21 cellular contexts compared by ENCODE assay signal in genomic region chr10:51926336-51926735, GRCh38.
A peak's percentile ranks its signal among the peaks of the same experiment; 100 is the strongest.
DNase-seq lines count a peak whose midpoint lies in the region; ATAC-seq lines count a peak whose summit lies in the region.
"Had no signal": no experiment of that assay in that cellular context is flagged by ENCODE, and none has a peak within 500 bp of the region (broad histone marks: within the 10 kb centered on the region; RNA-seq: fewer than 3 reads in every experiment).

No MANE protein-coding gene starts in this region.

- H3K27ac ChIP-seq in cingulate gyrus (ENCODE audit: low read depth, low read length) (peak overlapping the region; percentile 47), trophoblast cell (ENCODE audit: low read depth, low read length) (no peak overlapping the region)
- H3K27ac ChIP-seq: KMS-11 had no signal

- no peaks in the 10 kb centered on the region for H3K4me1 ChIP-seq in trophoblast cell (ENCODE audit: control insufficient read depth in 1 of 2, insufficient read depth in 2 of 2, low read length in 2 of 2)

- no peak overlapping the region for H4K12ac ChIP-seq in trophoblast cell (ENCODE audit: low read depth, low read length)

- no peak overlapping the region for H3K4me3 ChIP-seq in trophoblast cell (ENCODE audit: low read depth, low read length)

- H4K91ac ChIP-seq in trophoblast cell (ENCODE audit: low read depth, low read length): no peak overlapping the region

- peak; percentile 35 for DNase-seq in midbrain (lab: John Stamatoyannopoulos, UW)
- DNase-seq in trophoblast cell: peak; percentile 45 to 76
- no peak for DNase-seq in HK-2 (ENCODE audit: unreplicated experiment)
- no peak for DNase-seq in NCI-H187 treated with DMSO at 0.1 percent for 48 hours (lab: John Stamatoyannopoulos, UW)
- DNase-seq in activated CD4-positive, alpha-beta T cell treated with anti-CD3 and anti-CD28 coated beads for 48 hours: no peak
- DNase-seq: CD4-positive, CD25-positive, alpha-beta regulatory T cell; DMS79 treated with DMSO at 0.1 percent for 48 hours; IMR-90; MV-4-11; NCI-H1694; NCI-H2081 treated with DMSO at 0.1 percent for 48 hours; NCI-H2171 treated with DMSO at 0.1 percent for 48 hours; NCI-H524 treated with DMSO at 0.1 percent for 48 hours; NCI-H82; SIG-M5 had no signal

- no peak overlapping the region for H3K4me2 ChIP-seq in trophoblast cell (ENCODE audit: low read length)
- H3K4me2 ChIP-seq: KMS-11 had no signal

- no peak overlapping the region for H3K14ac ChIP-seq in trophoblast cell (ENCODE audit: low read length)

- H2BK120ac ChIP-seq in trophoblast cell (ENCODE audit: insufficient read depth, low read length, poor library complexity): no peak overlapping the region

- H3K36me3 ChIP-seq in trophoblast cell (ENCODE audit: control insufficient read depth in 1 of 2, insufficient read depth in 2 of 2, low read length in 2 of 2): no peaks in the 10 kb centered on the region

- H2BK12ac ChIP-seq in trophoblast cell (ENCODE audit: low read length): no peak overlapping the region

- no peak overlapping the region for H3K23ac ChIP-seq in trophoblast cell (ENCODE audit: low read length)

- H2AFZ ChIP-seq in trophoblast cell (ENCODE audit: insufficient read depth, low read length, poor library complexity): no peak overlapping the region

- H2BK5ac ChIP-seq in trophoblast cell (ENCODE audit: low read depth, low read length, poor library complexity): no peak overlapping the region

- H3K9me3 ChIP-seq in trophoblast cell (ENCODE audit: insufficient read depth, low read depth, low read length): no peaks in the 10 kb centered on the region

- ATAC-seq in HG03520 (IDR thresholded peaks at IDR 0.05; ENCODE audit: unreplicated experiment): no peak
- ATAC-seq: HCT116, Panc1, SK-N-SH treated with all-trans-retinoic acid at 6 μM for 48 hours had no signal

- no CpG with 5 or more reads among the region's 5 CpGs for WGBS in trophoblast cell (ENCODE audit: extremely low coverage, insufficient coverage, insufficient read length)

- H4K8ac ChIP-seq in trophoblast cell (ENCODE audit: low read depth, low read length): no peak overlapping the region

- H3K4ac ChIP-seq in trophoblast cell (ENCODE audit: low read depth, low read length): no peak overlapping the region

- H2AK5ac ChIP-seq in trophoblast cell (ENCODE audit: low read length): no peak overlapping the region

- no peak overlapping the region for H3K9ac ChIP-seq in trophoblast cell (ENCODE audit: low read length)
- H3K9ac ChIP-seq: KMS-11 had no signal

- H3K18ac ChIP-seq in trophoblast cell (ENCODE audit: low read length): no peak overlapping the region

- H3K79me2 ChIP-seq in trophoblast cell (ENCODE audit: control insufficient read depth, insufficient read depth, low read length, poor library complexity): no peaks in the 10 kb centered on the region

- no peaks in the 10 kb centered on the region for H3K27me3 ChIP-seq in trophoblast cell (ENCODE audit: insufficient read depth, low read length)

- no peaks in the 10 kb centered on the region for H3K79me1 ChIP-seq in trophoblast cell (ENCODE audit: low read length)

Comparison
In these comparisons a context has a peak if more than half of its experiments do, and no peak if none do; other contexts are left out.
1. DNase-seq: peak in midbrain (single experiment) and trophoblast cell (2 of 2); none in HK-2 (single experiment), NCI-H187 treated with DMSO at 0.1 percent for 48 hours (single experiment) and activated CD4-positive, alpha-beta T cell treated with anti-CD3 and anti-CD28 coated beads for 48 hours (single experiment).